ENCODE assay signal across 15 cellular contexts in genomic region chr6:78629836-78630235, GRCh38.
"Had no signal": no experiment of that assay in that cellular context is flagged by ENCODE, and none has a peak within 500 bp of the region (broad histone marks: within the 10 kb centered on the region; RNA-seq: fewer than 3 reads in every experiment).

No MANE protein-coding gene starts in this region.

- H3K4me1 ChIP-seq: adrenal gland, prostate gland had no signal

- H3K9ac ChIP-seq: SK-N-SH had no signal

- H3K4me3 Mint-ChIP-seq: activated CD4-positive, alpha-beta T cell treated with anti-CD3 and anti-CD28 coated beads, Interleukin-2, amount 10 ng/mL, durations not matched to agents 24 days and 14 days; activated naive CD4-positive, alpha-beta T cell treated with anti-CD3 and anti-CD28 coated beads, Interleukin-2, amount 10 ng/mL, durations not matched to agents 7 days and 5 days; activated T-helper 17 cell treated with anti-CD3 and anti-CD28 coated beads, Interleukin-2, amount 50 U/mL, for 72 hours; memory B cell; natural killer cell; stimulated activated naive CD8-positive, alpha-beta T cell treated with anti-CD3 and anti-CD28 coated beads, Interleukin-15, Interleukin-2, amounts not matched to agents 100 ng/mL and 50 ng/mL, for 24 hours had no signal

- H3K36me3 Mint-ChIP-seq: activated naive CD4-positive, alpha-beta T cell treated with anti-CD3 and anti-CD28 coated beads, Interleukin-2, amount 10 ng/mL, durations not matched to agents 7 days and 5 days; brain; memory B cell; natural killer cell had no signal

- H3K27ac ChIP-seq: adrenal gland, prostate gland had no signal

- H3K27me3 ChIP-seq: adrenal gland had no signal

- H3K36me3 ChIP-seq: adrenal gland, prostate gland had no signal

- H3K27me3 Mint-ChIP-seq: activated CD4-positive, alpha-beta T cell treated with anti-CD3 and anti-CD28 coated beads, Interleukin-2, amount 10 ng/mL, durations not matched to agents 24 days and 14 days; brain; memory B cell had no signal

- H3K9me3 Mint-ChIP-seq: activated naive CD4-positive, alpha-beta T cell treated with anti-CD3 and anti-CD28 coated beads, Interleukin-2, amount 10 ng/mL, durations not matched to agents 7 days and 5 days; activated T-helper 17 cell treated with anti-CD3 and anti-CD28 coated beads, Interleukin-2, amount 50 U/mL, for 72 hours; memory B cell; stimulated activated naive CD8-positive, alpha-beta T cell treated with anti-CD3 and anti-CD28 coated beads, Interleukin-15, Interleukin-2, amounts not matched to agents 100 ng/mL and 50 ng/mL, for 24 hours had no signal

- H3K27ac Mint-ChIP-seq: activated CD4-positive, alpha-beta T cell treated with anti-CD3 and anti-CD28 coated beads, Interleukin-2, amount 10 ng/mL, durations not matched to agents 24 days and 14 days; activated naive CD4-positive, alpha-beta T cell treated with anti-CD3 and anti-CD28 coated beads, Interleukin-2, amount 10 ng/mL, durations not matched to agents 7 days and 5 days; activated T-helper 17 cell treated with anti-CD3 and anti-CD28 coated beads, Interleukin-2, amount 50 U/mL, for 72 hours; brain; memory B cell; natural killer cell; stimulated activated naive CD8-positive, alpha-beta T cell treated with anti-CD3 and anti-CD28 coated beads, Interleukin-15, Interleukin-2, amounts not matched to agents 100 ng/mL and 50 ng/mL, for 24 hours had no signal

- H3K4me1 Mint-ChIP-seq: activated CD4-positive, alpha-beta T cell treated with anti-CD3 and anti-CD28 coated beads, Interleukin-2, amount 10 ng/mL, durations not matched to agents 24 days and 14 days; activated naive CD4-positive, alpha-beta T cell treated with anti-CD3 and anti-CD28 coated beads, Interleukin-2, amount 10 ng/mL, durations not matched to agents 7 days and 5 days; activated T-helper 17 cell treated with anti-CD3 and anti-CD28 coated beads, Interleukin-2, amount 50 U/mL, for 72 hours; brain; memory B cell; natural killer cell had no signal

- H3K4me2 ChIP-seq: SK-N-SH had no signal

- H3K9me3 ChIP-seq: adrenal gland, prostate gland, SK-N-SH had no signal

- DNase-seq: activated CD4-positive, alpha-beta T cell treated with anti-CD3 and anti-CD28 coated beads, Interleukin-2, amount 10 ng/mL, durations not matched to agents 24 days and 14 days; activated naive CD4-positive, alpha-beta T cell treated with anti-CD3 and anti-CD28 coated beads, Interleukin-2, amount 10 ng/mL, durations not matched to agents 7 days and 5 days; activated T-cell treated with anti-CD3 and anti-CD28 coated beads for 4 hours; cerebellar nuclear complex; natural killer cell; stimulated activated CD4-positive, alpha-beta T cell treated with anti-CD3 and anti-CD28 coated beads, Interleukin-15, amount 100 ng/mL, for 24 hours; stimulated activated CD4-positive, alpha-beta T cell treated with anti-CD3 and anti-CD28 coated beads, Interleukin-4, amount 100 ng/mL, for 24 hours; T-helper 1 cell had no signal
